In genomic region chr12:51132693-51133092, GRCh38 we compare ENCODE assay signal across 1 cellular context.
TF ChIP-seq lines count a peak whose summit lies in the region.

No MANE protein-coding gene starts in this region.

TF ChIP-seq in WTC11, 78 proteins besides CTCF, POLR2A, EP300 and RAD21 (continued from another document):
- no peak for TF ChIP-seq KAT7 (CRISPR knock-in tag; IDR thresholded peaks at IDR 0.05; ENCODE audit: borderline replicate concordance)
- no peak for TF ChIP-seq MAX (CRISPR knock-in tag; IDR thresholded peaks at IDR 0.05)
- TF ChIP-seq GABPB1 (CRISPR knock-in tag; IDR thresholded peaks at IDR 0.05) = no peak
- no peak for TF ChIP-seq ZNF671 (CRISPR knock-in tag; IDR thresholded peaks at IDR 0.05)
- TF ChIP-seq ZNF317 (CRISPR knock-in tag; IDR thresholded peaks at IDR 0.05; ENCODE audit: borderline replicate concordance, low read depth) = no peak
- no peak for TF ChIP-seq GTF2I (CRISPR knock-in tag; conservative IDR thresholded peaks at IDR 0.05)
